In the genomic region with DNA sequence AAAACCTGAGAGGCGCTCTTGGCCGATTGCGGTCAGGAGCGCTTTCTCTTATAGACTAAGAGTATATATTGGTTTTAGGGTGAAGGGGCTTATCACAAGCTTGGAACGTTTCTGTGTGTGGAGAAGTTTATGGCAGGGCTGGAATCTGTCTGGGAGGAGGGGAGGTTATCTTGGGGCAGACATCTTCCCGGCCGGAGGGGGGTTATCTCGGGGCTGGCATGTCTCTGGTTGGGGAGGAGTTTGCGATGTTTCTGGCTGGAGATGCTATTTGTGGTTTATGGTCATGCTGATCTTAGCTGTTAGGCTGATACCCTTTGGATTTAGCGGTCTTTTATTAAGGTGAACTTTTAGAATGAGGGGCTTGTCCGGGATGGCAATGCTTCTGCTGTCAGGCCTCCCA, we compare ENCODE assay signal across 18 cellular contexts. TPM values are rescaled to one million over a fixed set of nuclear protein-coding genes. Genes with fewer than 3 reads are reported as not detected.
DNase-seq lines count a peak whose midpoint lies in the region; ATAC-seq and TF ChIP-seq lines count a peak whose summit lies in the region.
"Had no signal": no experiment of that assay in that cellular context is flagged by ENCODE, and none has a peak within 500 bp of the region (broad histone marks: within the 10 kb centered on the region; RNA-seq: fewer than 3 reads in every experiment).

No MANE protein-coding gene starts in this region.

- H3K27ac ChIP-seq in right cardiac atrium (ENCODE audit: low read length) (no peak overlapping the region), vagina (peak overlapping the region; percentile 79), SJCRH30 (no peak overlapping the region)

- peaks cover 38% of the 10 kb centered on the region for H3K4me1 Mint-ChIP-seq in chondrocyte (ENCODE audit: low read depth)
- H3K4me1 Mint-ChIP-seq in naive B cell, result peaks cover 27 to 54% (median 46%) of the 10 kb centered on the region in 3 donors
- peaks cover 4% of the 10 kb centered on the region for H3K4me1 Mint-ChIP-seq in activated T-helper 2 cell treated with anti-CD3 and anti-CD28 coated beads, Interferon-gamma antibody, Interleukin-2, Interleukin-4, amounts not matched to agents 10 μg/mL and 5 μg/mL and 100 μg/mL, durations not matched to agents 14 hours and 24 hours and 36 hours (ENCODE audit: low read depth)

- H3K9me3 Mint-ChIP-seq in chondrocyte (ENCODE audit: low read depth), result peaks cover 6% of the 10 kb centered on the region
- H3K9me3 Mint-ChIP-seq in naive B cell, result peaks cover 0 to 7% (median 5%) of the 10 kb centered on the region in 7 donors
- H3K9me3 Mint-ChIP-seq in activated T-helper 2 cell treated with anti-CD3 and anti-CD28 coated beads, Interferon-gamma antibody, Interleukin-2, Interleukin-4, amounts not matched to agents 10 μg/mL and 5 μg/mL and 100 μg/mL, durations not matched to agents 14 hours and 24 hours and 36 hours, result peaks cover 3% of the 10 kb centered on the region

- no peaks in the 10 kb centered on the region for H3K9me3 ChIP-seq in right cardiac atrium (ENCODE audit: control insufficient read depth, low read length)
- H3K9me3 ChIP-seq in vagina, result no peaks in the 10 kb centered on the region
- no peaks in the 10 kb centered on the region for H3K9me3 ChIP-seq in SJCRH30 (replicated peaks)

- TF ChIP-seq CTCF in chondrocyte (IDR thresholded peaks at IDR 0.05), result no peak
- TF ChIP-seq CTCF in vagina (IDR thresholded peaks at IDR 0.05), result no peak

- peak overlapping the region; percentile 31 for H3K4me3 Mint-ChIP-seq in chondrocyte (ENCODE audit: unreplicated experiment)
- H3K4me3 Mint-ChIP-seq in naive B cell, result no peak overlapping the region
- no peak overlapping the region for H3K4me3 Mint-ChIP-seq in activated T-helper 2 cell treated with anti-CD3 and anti-CD28 coated beads, Interferon-gamma antibody, Interleukin-2, Interleukin-4, amounts not matched to agents 10 μg/mL and 5 μg/mL and 100 μg/mL, durations not matched to agents 14 hours and 24 hours and 36 hours (ENCODE audit: low read depth)
- H3K4me3 Mint-ChIP-seq: activated CD8-positive, alpha-beta T cell treated with anti-CD3 and anti-CD28 coated beads, Interleukin-2, amount 10 ng/mL, durations not matched to agents 7 days and 5 days had no signal

- H3K4me1 ChIP-seq in right cardiac atrium (ENCODE audit: control insufficient read depth, insufficient read depth, low read length), result peaks cover 25% of the 10 kb centered on the region
- peaks cover 78% of the 10 kb centered on the region for H3K4me1 ChIP-seq in vagina
- H3K4me1 ChIP-seq in SJCRH30, result peaks cover 16% of the 10 kb centered on the region; the same call in 1 of the 2 replicates

- H3K27ac Mint-ChIP-seq in chondrocyte (ENCODE audit: unreplicated experiment), result peak overlapping the region; percentile 80
- peak overlapping the region in 4 of 6 donors; percentile 12 to 76 (median 58) for H3K27ac Mint-ChIP-seq in naive B cell
- no peak overlapping the region for H3K27ac Mint-ChIP-seq in activated T-helper 2 cell treated with anti-CD3 and anti-CD28 coated beads, Interferon-gamma antibody, Interleukin-2, Interleukin-4, amounts not matched to agents 10 μg/mL and 5 μg/mL and 100 μg/mL, durations not matched to agents 14 hours and 24 hours and 36 hours
- H3K27ac Mint-ChIP-seq: activated CD8-positive, alpha-beta T cell treated with anti-CD3 and anti-CD28 coated beads, Interleukin-2, amount 10 ng/mL, durations not matched to agents 7 days and 5 days had no signal

- ATAC-seq in right cardiac atrium (no peak), left cardiac atrium (no peak), naive B cell (ENCODE audit: low read depth in 2 of 2) (no peak)
- ATAC-seq: activated CD8-positive, alpha-beta T cell treated with anti-CD3 and anti-CD28 coated beads, Interleukin-2, amount 10 ng/mL, durations not matched to agents 7 days and 5 days had no signal

- no peaks in the 10 kb centered on the region for H3K27me3 Mint-ChIP-seq in chondrocyte (ENCODE audit: low read depth)
- no peaks in the 10 kb centered on the region for H3K27me3 Mint-ChIP-seq in naive B cell
- no peaks in the 10 kb centered on the region for H3K27me3 Mint-ChIP-seq in activated T-helper 2 cell treated with anti-CD3 and anti-CD28 coated beads, Interferon-gamma antibody, Interleukin-2, Interleukin-4, amounts not matched to agents 10 μg/mL and 5 μg/mL and 100 μg/mL, durations not matched to agents 14 hours and 24 hours and 36 hours (ENCODE audit: low read depth)

- intact Hi-C loops in right cardiac atrium (cut with DNase I) (loop anchor here in 1 of 4 donors (5.0 kb wide), 1 partner anchor 40 kb away; no protein-coding TSS in a partner anchor), left cardiac atrium (cut with DNase I) (no loop called here), vagina (cut with DNase I) (no loop called here)
- intact Hi-C loops in activated T-helper 2 cell treated with anti-CD3 and anti-CD28 coated beads, Interferon-gamma antibody, Interleukin-2, Interleukin-4, amounts not matched to agents 10 μg/mL and 5 μg/mL and 100 μg/mL, durations not matched to agents 14 hours and 24 hours and 36 hours (cut with micrococcal nuclease), result no loop called here

- TF ChIP-seq POLR2A in vagina (IDR thresholded peaks at IDR 0.05), result no peak

- H3K36me3 Mint-ChIP-seq in chondrocyte (ENCODE audit: low read depth), result peaks cover 2% of the 10 kb centered on the region
- peaks cover 5 to 7% of the 10 kb centered on the region in 2 donors for H3K36me3 Mint-ChIP-seq in naive B cell
- peaks cover 13% of the 10 kb centered on the region for H3K36me3 Mint-ChIP-seq in activated T-helper 2 cell treated with anti-CD3 and anti-CD28 coated beads, Interferon-gamma antibody, Interleukin-2, Interleukin-4, amounts not matched to agents 10 μg/mL and 5 μg/mL and 100 μg/mL, durations not matched to agents 14 hours and 24 hours and 36 hours (ENCODE audit: low read depth)

- H3K4me3 ChIP-seq in right cardiac atrium (ENCODE audit: low read length) (no peak overlapping the region), vagina (peak overlapping the region in 1 of 2 donors; percentile 17), SJCRH30 (no peak overlapping the region)

- no peaks in the 10 kb centered on the region for H3K27me3 ChIP-seq in right cardiac atrium (ENCODE audit: control insufficient read depth, insufficient read depth)
- H3K27me3 ChIP-seq in vagina, result no peaks in the 10 kb centered on the region
- H3K27me3 ChIP-seq in SJCRH30, result no peaks in the 10 kb centered on the region
- H3K27me3 ChIP-seq: brain microvascular endothelial cell had no signal

- peak in 2 of 3 donors; percentile 54 to 56 for DNase-seq in right cardiac atrium
- DNase-seq in left cardiac atrium, result no peak
- no peak for DNase-seq in chondrocyte (ENCODE audit: low spot score)
- no peak for DNase-seq in naive B cell
- no peak for DNase-seq in vagina (ENCODE audit: extremely low spot score in 2 of 2)
- DNase-seq in activated T-helper 2 cell treated with anti-CD3 and anti-CD28 coated beads, Interferon-gamma antibody, Interleukin-2, Interleukin-4, amounts not matched to agents 10 μg/mL and 5 μg/mL and 100 μg/mL, durations not matched to agents 14 hours and 24 hours and 36 hours (ENCODE audit: low spot score), result no peak
- DNase-seq in HK-2 (ENCODE audit: unreplicated experiment), result no peak
- DNase-seq in SJCRH30, result no peak
- DNase-seq: ACHN; activated CD8-positive, alpha-beta T cell treated with anti-CD3 and anti-CD28 coated beads, Interleukin-2, amount 10 ng/mL, durations not matched to agents 7 days and 5 days; activated effector memory CD4-positive, alpha-beta T cell treated with Interleukin-2 at 50 U/mL for 16 hours; brain microvascular endothelial cell; COR-L47; kidney; NCI-H2081 treated with DMSO at 0.1 percent for 48 hours; NCI-H82; stimulated activated naive CD4-positive, alpha-beta T cell; T1000 had no signal

- WGBS in right cardiac atrium, result 34% methylated on average over 11 of the region's 11 CpGs

- H3K36me3 ChIP-seq in vagina, result no peaks in the 10 kb centered on the region
- H3K36me3 ChIP-seq in SJCRH30, result no peaks in the 10 kb centered on the region
- H3K36me3 ChIP-seq: brain microvascular endothelial cell had no signal

RNA-seq across cellular contexts. Expression of a gene that starts 18.4 kb away (rescaled TPM):
- 10 to 100 TPM; 23.9 to 37.5 (median 30.8) TPM for total RNA-seq in right cardiac atrium
- 18.8 TPM for polyA plus RNA-seq in right cardiac atrium
- total RNA-seq in left cardiac atrium, result 10 to 100 TPM; 22.2 to 27.8 TPM
- 50.7 to 53.2 TPM (median 52.2 TPM) in 3 replicates for total RNA-seq in chondrocyte
- 10 to 100 TPM; 17.9 to 94.1 (median 50.8) TPM for polyA plus RNA-seq in naive B cell (ENCODE audit: low read depth in 6 of 6)
- 59.7 TPM for total RNA-seq in vagina
- 51.7 and 54.3 TPM in 2 replicates for total RNA-seq in activated T-helper 2 cell treated with anti-CD3 and anti-CD28 coated beads, Interferon-gamma antibody, Interleukin-2, Interleukin-4, amounts not matched to agents 10 μg/mL and 5 μg/mL and 100 μg/mL, durations not matched to agents 14 hours and 24 hours and 36 hours
- total RNA-seq in SJCRH30 (2014; rRNA removed; shearing (Covaris generic)), result 15.5 and 16.2 TPM in 2 replicates

Comparison
In these comparisons a context has a peak if more than half of its experiments do, and no peak if none do; other contexts are left out.
1. DNase-seq: peak in right cardiac atrium (2 of 3); none in left cardiac atrium (single experiment), chondrocyte (single experiment), naive B cell (single experiment), vagina (0 of 2), activated T-helper 2 cell treated with anti-CD3 and anti-CD28 coated beads, Interferon-gamma antibody, Interleukin-2, Interleukin-4, amounts not matched to agents 10 μg/mL and 5 μg/mL and 100 μg/mL, durations not matched to agents 14 hours and 24 hours and 36 hours (single experiment), HK-2 (single experiment) and SJCRH30 (0 of 2).